Comparison of ENCODE assay signal across 21 cellular contexts in genomic region chr22:48251629-48252028, GRCh38.
DNase-seq lines count a peak whose midpoint lies in the region; ATAC-seq and TF ChIP-seq lines count a peak whose summit lies in the region.
"Had no signal": no experiment of that assay in that cellular context is flagged by ENCODE, and none has a peak within 500 bp of the region (broad histone marks: within the 10 kb centered on the region; RNA-seq: fewer than 3 reads in every experiment).

No MANE protein-coding gene starts in this region.

- 70 to 81% (median 78%) methylated on average over 3 to 5 of the region's 5 CpGs for WGBS in heart left ventricle, 4 donors
- WGBS in aorta, 2 donors, result 68 to 74% methylated on average over 4 to 5 of the region's 5 CpGs

- intact Hi-C loops in cardiac septum (cut with DNase I) (no loop called here), heart left ventricle (cut with DNase I) (loop anchor here in 2 of 10 donors (5.0 to 10.0 kb wide), 2 partner anchors 56 to 57 kb away; no protein-coding TSS in a partner anchor), sciatic nerve (cut with DNase I) (no loop called here), aorta (cut with DNase I) (no loop called here)

- no peak for TF ChIP-seq CTCF in heart left ventricle (IDR thresholded peaks at IDR 0.05)

- H3K4me3 ChIP-seq in heart left ventricle (no peak overlapping the region), aorta (ENCODE audit: low read length in 2 of 2) (no peak overlapping the region)
- H3K4me3 ChIP-seq: A549, GM12878, GM23338 had no signal

- ATAC-seq in heart left ventricle (no peak), sciatic nerve (no peak), aorta (ENCODE audit: low FRiP score) (no peak)
- ATAC-seq: A549, GM12878, GM23338 had no signal

- no peaks in the 10 kb centered on the region for H3K36me3 ChIP-seq in heart left ventricle
- no peaks in the 10 kb centered on the region for H3K36me3 ChIP-seq in aorta (ENCODE audit: control insufficient read depth in 1 of 2, insufficient read depth in 2 of 2, low read length in 1 of 2)

- DNase-seq in cardiac septum (ENCODE audit: low spot score) (peak; percentile 17), heart left ventricle (no peak), mesenteric fat pad (ENCODE audit: low spot score) (peak; percentile 82), sciatic nerve (ENCODE audit: low spot score) (peak; percentile 19), HCEC 1CT (no peak), aorta (no peak)
- no peak for DNase-seq in activated CD4-positive, alpha-beta T cell treated with anti-CD3 and anti-CD28 coated beads, Interleukin-2, amount 50 U/mL, for 48 hours
- DNase-seq: 8988T; ACHN; C1 segment of cervical spinal cord; CD4-positive, alpha-beta T cell; CD8-positive, alpha-beta memory T cell; DMS 273 treated with DMSO at 0.1 percent for 48 hours; DMS79; EL; GDM1; H9; HFFc6 had no signal

- H3K9me3 ChIP-seq in heart left ventricle, result no peaks in the 10 kb centered on the region
- no peaks in the 10 kb centered on the region for H3K9me3 ChIP-seq in aorta (ENCODE audit: control insufficient read depth, low read length)
- H3K9me3 ChIP-seq: A549 had no signal

- no peak for TF ChIP-seq POLR2A in heart left ventricle (IDR thresholded peaks at IDR 0.05)

- H3K27ac ChIP-seq in heart left ventricle (no peak overlapping the region), aorta (ENCODE audit: low read depth in 1 of 2, low read length in 2 of 2) (no peak overlapping the region)
- H3K27ac ChIP-seq: A549 had no signal

- H3K4me1 ChIP-seq in heart left ventricle (no peaks in the 10 kb centered on the region), aorta (ENCODE audit: control insufficient read depth in 1 of 2, insufficient read depth in 2 of 2, low read length in 2 of 2) (no peaks in the 10 kb centered on the region)

- H3K27me3 ChIP-seq in heart left ventricle, result peaks cover 0 to 29% (median 4%) of the 10 kb centered on the region in 9 donors
- no peaks in the 10 kb centered on the region for H3K27me3 ChIP-seq in aorta (ENCODE audit: control insufficient read depth in 1 of 2, insufficient read depth in 2 of 2, low read length in 1 of 2)

Comparison
In these comparisons a context has a peak if more than half of its experiments do, and no peak if none do; other contexts are left out.
1. DNase-seq: peak in cardiac septum (single experiment), mesenteric fat pad (single experiment) and sciatic nerve (single experiment); none in heart left ventricle (0 of 5), HCEC 1CT (single experiment), aorta (0 of 2) and activated CD4-positive, alpha-beta T cell treated with anti-CD3 and anti-CD28 coated beads, Interleukin-2, amount 50 U/mL, for 48 hours (0 of 2).